11 cellular contexts compared by ENCODE assay signal in the genomic region with DNA sequence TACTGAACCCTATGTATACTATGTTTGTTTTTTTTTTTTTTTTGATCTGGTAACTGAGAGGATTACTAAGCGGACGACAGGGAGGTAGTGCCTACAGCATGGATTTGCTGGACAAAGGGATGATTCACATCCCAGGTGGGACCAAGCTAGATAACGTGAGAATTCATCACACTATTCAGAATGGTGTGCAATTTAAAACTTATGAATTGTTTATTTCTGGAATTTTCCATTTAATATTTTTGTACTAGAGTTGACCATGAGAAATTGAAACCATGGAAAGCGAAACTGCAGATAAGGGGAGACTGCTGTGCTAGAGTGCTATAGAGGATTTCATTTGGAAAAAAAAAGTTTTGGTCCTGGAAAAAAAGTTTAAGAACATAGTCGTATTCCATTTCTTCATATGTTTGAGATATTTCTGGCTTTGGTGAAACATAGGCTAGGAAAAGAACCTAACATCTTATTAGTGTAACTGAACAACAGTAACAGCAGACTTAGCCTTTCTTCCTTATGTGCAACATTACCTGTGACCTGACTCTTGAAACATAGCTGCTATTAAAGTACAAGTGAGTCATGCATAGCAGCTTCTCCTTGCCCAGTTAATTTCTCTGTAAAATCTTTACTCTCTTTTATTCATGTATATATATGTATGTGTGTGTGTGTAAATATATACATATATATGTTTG.
DNase-seq lines count a peak whose midpoint lies in the region; ATAC-seq, FAIRE-seq and TF ChIP-seq lines count a peak whose summit lies in the region.
"Had no signal": no experiment of that assay in that cellular context is flagged by ENCODE, and none has a peak within 500 bp of the region (broad histone marks: within the 10 kb centered on the region; RNA-seq: fewer than 3 reads in every experiment).

No MANE protein-coding gene starts in this region.

- peaks cover 4 to 10% (median 6%) of the 10 kb centered on the region in 3 donors for H3K36me3 Mint-ChIP-seq in naive thymus-derived CD8-positive, alpha-beta T cell

- peaks cover 0 to 1% (median 0%) of the 10 kb centered on the region in 4 donors for H3K4me1 Mint-ChIP-seq in naive thymus-derived CD8-positive, alpha-beta T cell

- H3K27ac ChIP-seq in left ventricle myocardium inferior (replicated peaks): no peak overlapping the region
- H3K27ac ChIP-seq: suprapubic skin had no signal

- POLR2A ChIA-PET in naive thymus-derived CD8-positive, alpha-beta T cell (lab: Charles Lee): no interaction called here

- peak overlapping the region; percentile 35 for H3K4me3 ChIP-seq in left ventricle myocardium inferior
- H3K4me3 ChIP-seq in mucosa of descending colon: no peak overlapping the region
- H3K4me3 ChIP-seq: suprapubic skin had no signal

- peaks cover 6% of the 10 kb centered on the region for H3K9me3 ChIP-seq in left ventricle myocardium inferior (replicated peaks)
- no peaks in the 10 kb centered on the region for H3K9me3 ChIP-seq in mucosa of descending colon
- H3K9me3 ChIP-seq: suprapubic skin had no signal

- no peak for DNase-seq in left ventricle myocardium inferior
- DNase-seq in Right ventricle myocardium superior: no peak
- DNase-seq in mucosa of descending colon: no peak
- DNase-seq in naive thymus-derived CD8-positive, alpha-beta T cell: no peak
- no peak for DNase-seq in stimulated activated CD4-positive, alpha-beta T cell treated with anti-CD3 and anti-CD28 coated beads, Interleukin-1b, Interleukin-23, amount 100 ng/mL, for 48 hours
- DNase-seq: activated T-cell treated with anti-CD3 and anti-CD28 coated beads, Interleukin-2, amount 50 U/mL, for 4 hours had no signal

- ATAC-seq in Right ventricle myocardium superior (ENCODE audit: poor library complexity) (no peak), mucosa of descending colon (peak; percentile 91), HG03565 (IDR thresholded peaks at IDR 0.05; ENCODE audit: unreplicated experiment) (no peak), HG03469 (IDR thresholded peaks at IDR 0.05; ENCODE audit: unreplicated experiment) (no peak)
- ATAC-seq in naive thymus-derived CD8-positive, alpha-beta T cell: no peak
- ATAC-seq: activated T-cell treated with anti-CD3 and anti-CD28 coated beads, Interleukin-2, amount 50 U/mL, for 4 hours had no signal

- FAIRE-seq in endometrium (lab: Jason Lieb, UNC): peak; percentile 8

- H3K27me3 Mint-ChIP-seq in naive thymus-derived CD8-positive, alpha-beta T cell: no peaks in the 10 kb centered on the region
- H3K27me3 Mint-ChIP-seq: progenitor cell of endocrine pancreas had no signal

- intact Hi-C loops in left ventricle myocardium inferior (cut with micrococcal nuclease): no loop called here
- intact Hi-C loops in Right ventricle myocardium superior (cut with DNase I): no loop called here
- intact Hi-C loops in mucosa of descending colon (cut with DNase I, micrococcal nuclease): no loop called here

- H3K27ac Mint-ChIP-seq in naive thymus-derived CD8-positive, alpha-beta T cell: no peak overlapping the region

- H3K4me3 Mint-ChIP-seq in naive thymus-derived CD8-positive, alpha-beta T cell: no peak overlapping the region
- H3K4me3 Mint-ChIP-seq: activated T-cell treated with anti-CD3 and anti-CD28 coated beads, Interleukin-2, amount 50 U/mL, for 4 hours had no signal

- TF ChIP-seq CTCF in left ventricle myocardium inferior (IDR thresholded peaks at IDR 0.05; ENCODE audit: borderline replicate concordance) (no peak), mucosa of descending colon (IDR thresholded peaks at IDR 0.05) (no peak)

- H3K36me3 ChIP-seq in left ventricle myocardium inferior: no peaks in the 10 kb centered on the region
- H3K36me3 ChIP-seq in mucosa of descending colon (ENCODE audit: low read depth): no peaks in the 10 kb centered on the region
- H3K36me3 ChIP-seq: suprapubic skin had no signal

- H3K9me3 Mint-ChIP-seq in naive thymus-derived CD8-positive, alpha-beta T cell: no peaks in the 10 kb centered on the region
- H3K9me3 Mint-ChIP-seq: activated T-cell treated with anti-CD3 and anti-CD28 coated beads, Interleukin-2, amount 50 U/mL, for 4 hours had no signal

- no peaks in the 10 kb centered on the region for H3K27me3 ChIP-seq in left ventricle myocardium inferior (ENCODE audit: low read depth)
- H3K27me3 ChIP-seq: suprapubic skin had no signal

- H3K4me1 ChIP-seq in left ventricle myocardium inferior: peaks cover 20% of the 10 kb centered on the region
- peaks cover 7% of the 10 kb centered on the region for H3K4me1 ChIP-seq in mucosa of descending colon (ENCODE audit: low read depth)
